Comparison of ENCODE assay signal across 9 cellular contexts in the genomic region with DNA sequence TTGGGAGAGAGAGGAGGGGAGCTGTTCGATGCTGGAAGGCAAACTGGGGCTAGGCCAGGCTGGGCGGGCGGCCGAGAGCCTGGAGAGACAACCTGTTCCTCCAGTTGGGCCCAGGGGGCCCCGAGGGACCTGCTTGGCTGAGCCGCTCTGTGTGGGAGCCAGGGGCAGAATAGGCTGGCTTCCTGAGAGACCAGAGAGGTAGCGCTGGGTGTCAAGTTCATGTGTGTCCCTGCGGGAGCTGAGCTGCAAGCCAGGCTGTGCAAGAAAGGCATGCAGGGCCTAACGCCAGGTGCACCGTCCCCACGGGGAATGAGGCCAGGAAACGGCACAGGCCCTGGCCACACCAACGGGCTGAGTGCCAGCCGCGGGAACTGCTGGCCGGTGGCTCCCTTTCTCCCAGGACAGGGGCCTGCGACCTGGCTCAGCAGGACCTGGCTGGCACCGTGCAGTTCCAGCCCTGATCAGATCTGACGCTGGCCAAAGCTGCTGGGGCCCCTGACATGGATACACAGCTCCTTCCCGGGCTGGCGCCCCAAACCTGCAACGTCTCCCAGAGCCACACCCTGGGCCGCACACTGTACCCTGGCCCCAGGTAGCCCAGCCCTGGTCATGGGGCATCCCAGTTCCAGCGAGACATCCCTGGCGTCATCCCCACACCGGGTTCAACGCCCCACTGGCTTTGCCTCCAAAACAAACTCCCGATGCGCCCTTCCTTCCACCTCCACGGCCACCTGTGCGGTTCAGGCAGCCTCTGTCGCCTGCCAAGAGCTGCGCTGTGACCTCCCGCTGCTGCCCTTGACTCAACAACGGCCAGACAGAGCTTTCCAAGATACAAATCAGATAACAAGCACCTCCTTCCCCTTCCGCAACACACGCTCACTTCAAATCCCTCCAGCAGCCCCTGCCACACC.
A peak's percentile ranks its signal among the peaks of the same experiment; 100 is the strongest.
DNase-seq lines count a peak whose midpoint lies in the region; ATAC-seq and TF ChIP-seq lines count a peak whose summit lies in the region.
"Had no signal": no experiment of that assay in that cellular context is flagged by ENCODE, and none has a peak within 500 bp of the region (broad histone marks: within the 10 kb centered on the region; RNA-seq: fewer than 3 reads in every experiment).

No MANE protein-coding gene starts in this region.

- H3K36me3 ChIP-seq in HUES6 (ENCODE audit: control insufficient read depth, insufficient read depth, low read length) (peaks cover 90% of the 10 kb centered on the region), stomach smooth muscle (ENCODE audit: control insufficient read depth in 2 of 2, insufficient read depth in 2 of 2, low read length in 2 of 2) (peaks cover 27 to 31% of the 10 kb centered on the region in 2 donors)

- peak; percentile 67 for DNase-seq in iPS-NIHi11 (ENCODE audit: low spot score)
- no peak for DNase-seq in AG08395 (ENCODE audit: low spot score)
- no peak for DNase-seq in dermis blood vessel endothelial cell
- DNase-seq: naive B cell had no signal

- ATAC-seq in SK-N-SH treated with all-trans-retinoic acid at 6 μM for 48 hours (peak; percentile 11; the same call in 2 of the 3 replicates), HG03342 (IDR thresholded peaks at IDR 0.05; ENCODE audit: unreplicated experiment) (no peak), HG03139 (IDR thresholded peaks at IDR 0.05; ENCODE audit: unreplicated experiment) (no peak)

- H3K4me1 ChIP-seq in HUES6 (ENCODE audit: control insufficient read depth, insufficient read depth, low read length) (no peaks in the 10 kb centered on the region), stomach smooth muscle (ENCODE audit: control insufficient read depth, insufficient read depth, low read length) (peaks cover 37% of the 10 kb centered on the region)

- H3K27me3 ChIP-seq in HUES6 (ENCODE audit: control insufficient read depth, insufficient read depth, low read length) (no peaks in the 10 kb centered on the region), stomach smooth muscle (ENCODE audit: control insufficient read depth in 1 of 2, insufficient read depth in 2 of 2, low read length in 2 of 2) (no peaks in the 10 kb centered on the region)

- peak overlapping the region; percentile 19; the same call in 1 of the 2 replicates for H3K27ac ChIP-seq in HUES6 (ENCODE audit: low read depth, low read length)
- peak overlapping the region; percentile 67 for H3K27ac ChIP-seq in stomach smooth muscle (ENCODE audit: low read length)

- H3K9me3 ChIP-seq in HUES6 (ENCODE audit: control insufficient read depth, insufficient read depth, low read depth, low read length) (no peaks in the 10 kb centered on the region), stomach smooth muscle (ENCODE audit: control insufficient read depth in 2 of 2, low read length in 2 of 2) (no peaks in the 10 kb centered on the region)

- H3K4me3 ChIP-seq in HUES6 (ENCODE audit: low read depth, low read length): no peak overlapping the region
- no peak overlapping the region for H3K4me3 ChIP-seq in stomach smooth muscle (ENCODE audit: low read length in 2 of 2)

- no peak overlapping the region for H3K9ac ChIP-seq in HUES6 (ENCODE audit: low read length)
- H3K9ac ChIP-seq in stomach smooth muscle (ENCODE audit: low read length in 2 of 2): no peak overlapping the region

TF ChIP-seq in SK-N-SH treated with all-trans-retinoic acid at 6 μM for 48 hours, 23 proteins besides CTCF, POLR2A, EP300 and RAD21:
- TF ChIP-seq, protein P1, sequence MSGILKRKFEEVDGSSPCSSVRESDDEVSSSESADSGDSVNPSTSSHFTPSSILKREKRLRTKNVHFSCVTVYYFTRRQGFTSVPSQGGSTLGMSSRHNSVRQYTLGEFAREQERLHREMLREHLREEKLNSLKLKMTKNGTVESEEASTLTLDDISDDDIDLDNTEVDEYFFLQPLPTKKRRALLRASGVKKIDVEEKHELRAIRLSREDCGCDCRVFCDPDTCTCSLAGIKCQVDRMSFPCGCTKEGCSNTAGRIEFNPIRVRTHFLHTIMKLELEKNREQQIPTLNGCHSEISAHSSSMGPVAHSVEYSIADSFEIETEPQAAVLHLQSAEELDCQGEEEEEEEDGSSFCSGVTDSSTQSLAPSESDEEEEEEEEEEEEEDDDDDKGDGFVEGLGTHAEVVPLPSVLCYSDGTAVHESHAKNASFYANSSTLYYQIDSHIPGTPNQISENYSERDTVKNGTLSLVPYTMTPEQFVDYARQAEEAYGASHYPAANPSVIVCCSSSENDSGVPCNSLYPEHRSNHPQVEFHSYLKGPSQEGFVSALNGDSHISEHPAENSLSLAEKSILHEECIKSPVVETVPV (CRISPR knock-in tag; IDR thresholded peaks at IDR 0.05): no peak
- TF ChIP-seq, protein P2, sequence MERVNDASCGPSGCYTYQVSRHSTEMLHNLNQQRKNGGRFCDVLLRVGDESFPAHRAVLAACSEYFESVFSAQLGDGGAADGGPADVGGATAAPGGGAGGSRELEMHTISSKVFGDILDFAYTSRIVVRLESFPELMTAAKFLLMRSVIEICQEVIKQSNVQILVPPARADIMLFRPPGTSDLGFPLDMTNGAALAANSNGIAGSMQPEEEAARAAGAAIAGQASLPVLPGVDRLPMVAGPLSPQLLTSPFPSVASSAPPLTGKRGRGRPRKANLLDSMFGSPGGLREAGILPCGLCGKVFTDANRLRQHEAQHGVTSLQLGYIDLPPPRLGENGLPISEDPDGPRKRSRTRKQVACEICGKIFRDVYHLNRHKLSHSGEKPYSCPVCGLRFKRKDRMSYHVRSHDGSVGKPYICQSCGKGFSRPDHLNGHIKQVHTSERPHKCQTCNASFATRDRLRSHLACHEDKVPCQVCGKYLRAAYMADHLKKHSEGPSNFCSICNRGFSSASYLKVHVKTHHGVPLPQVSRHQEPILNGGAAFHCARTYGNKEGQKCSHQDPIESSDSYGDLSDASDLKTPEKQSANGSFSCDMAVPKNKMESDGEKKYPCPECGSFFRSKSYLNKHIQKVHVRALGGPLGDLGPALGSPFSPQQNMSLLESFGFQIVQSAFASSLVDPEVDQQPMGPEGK (CRISPR knock-in tag; IDR thresholded peaks at IDR 0.05; ENCODE audit: borderline replicate concordance): no peak
